8 cellular contexts compared by ENCODE assay signal in genomic region chr16:28821874-28822519, GRCh38. TPM values are rescaled to one million over a fixed set of nuclear protein-coding genes. Genes with fewer than 3 reads are reported as not detected.
DNase-seq lines count a peak whose midpoint lies in the region; ATAC-seq, FAIRE-seq and TF ChIP-seq lines count a peak whose summit lies in the region.

No MANE protein-coding gene starts in this region.

- no peaks in the 10 kb centered on the region for H3K27me3 ChIP-seq in pancreas

- H3K36me3 Mint-ChIP-seq in endothelial cell (ENCODE audit: low read depth, unreplicated experiment): peaks cover 21% of the 10 kb centered on the region

- H3K9me3 ChIP-seq in ES-I3 (ENCODE audit: control insufficient read depth, insufficient read depth, low read length): no peaks in the 10 kb centered on the region
- no peaks in the 10 kb centered on the region for H3K9me3 ChIP-seq in OCI-LY7 (ENCODE audit: low read length)
- H3K9me3 ChIP-seq in pancreas: no peaks in the 10 kb centered on the region

- whole genome bisulfite sequencing in pancreas, 2 donors: 10 to 19% methylated on average over 13 of the region's 13 CpGs

- peaks cover 45% of the 10 kb centered on the region for H3K79me2 ChIP-seq in OCI-LY7 (ENCODE audit: insufficient read depth, low read depth, low read length)

- H3K4me3 Mint-ChIP-seq in endothelial cell (ENCODE audit: unreplicated experiment): peak overlapping the region; percentile 95

- peak overlapping the region; percentile 90 for H3K27ac Mint-ChIP-seq in endothelial cell (ENCODE audit: unreplicated experiment)

- peak overlapping the region; percentile 97 for H3K4me3 ChIP-seq in OCI-LY7 (ENCODE audit: low read depth, low read length, poor library complexity, severe bottlenecking)
- H3K4me3 ChIP-seq in pancreas: peak overlapping the region; percentile 93 to 100 (median 98)

- H3K27me3 Mint-ChIP-seq in endothelial cell (ENCODE audit: unreplicated experiment): peaks cover 14% of the 10 kb centered on the region

- TSS peak; percentile 87 for BruUV-seq in OCI-LY7 (replicated peaks; lab: Mats Ljungman, UMichigan)

- no peaks in the 10 kb centered on the region for H3K9me2 ChIP-seq in OCI-LY7 (ENCODE audit: insufficient read depth, low read length)

- CTCF ChIA-PET in OCI-LY7 (lab: Charles Lee; ENCODE audit: unreplicated experiment): interaction anchor here (1.1 kb wide), 1 partner anchor 25 kb away, joined by 3 read pairs; no protein-coding TSS in a partner anchor

- H3K36me3 ChIP-seq in ES-I3 (ENCODE audit: insufficient read depth, low read length): peaks cover 20% of the 10 kb centered on the region
- H3K36me3 ChIP-seq in OCI-LY7 (ENCODE audit: insufficient read depth, low read length): peaks cover 42% of the 10 kb centered on the region
- peaks cover 0 to 16% (median 5%) of the 10 kb centered on the region in 3 donors for H3K36me3 ChIP-seq in pancreas

- H3K27ac ChIP-seq in OCI-LY7 (ENCODE audit: low read depth, low read length, poor library complexity, severe bottlenecking) (peak overlapping the region; percentile 95), pancreas (peak overlapping the region; percentile 98)

- peaks cover 10% of the 10 kb centered on the region for H3K4me1 Mint-ChIP-seq in endothelial cell (ENCODE audit: unreplicated experiment)

- no peak for FAIRE-seq in pancreas (lab: Jason Lieb, UNC)

- DNase-seq in OCI-LY7 (ENCODE audit: low spot score): peak; percentile 26
- DNase-seq in endothelial cell (ENCODE audit: low spot score): no peak
- DNase-seq in pancreas: no peak
- no peak for DNase-seq in SIG-M5 treated with dmso at 0.1 percent for 504 hours (lab: John Stamatoyannopoulos, UW; ENCODE audit: unreplicated experiment)
- no peak for DNase-seq in retina

- POLR2A ChIA-PET in OCI-LY7 (lab: Charles Lee): interaction anchor here (0.5 to 1.4 kb wide), 6 partner anchors 10 to 101 kb away, joined by 3 to 10 read pairs (median 4); partner anchors contain the start of gene TUFM

- peak overlapping the region; percentile 58; the same call in 1 of the 2 replicates for H2AFZ ChIP-seq in OCI-LY7 (ENCODE audit: low read length)

- ATAC-seq in pancreas (no peak), HG03108 (IDR thresholded peaks at IDR 0.05; ENCODE audit: unreplicated experiment) (no peak), HG02852 (IDR thresholded peaks at IDR 0.05; ENCODE audit: unreplicated experiment) (no peak)

- H3K9me3 Mint-ChIP-seq in endothelial cell (ENCODE audit: unreplicated experiment): no peaks in the 10 kb centered on the region

- H4K20me1 ChIP-seq in OCI-LY7 (ENCODE audit: insufficient read depth, low read length): peaks cover 26% of the 10 kb centered on the region

- TF ChIP-seq CTCF in OCI-LY7 (conservative IDR thresholded peaks at IDR 0.05; ENCODE audit: low read length): no peak; the same call in 1 of the 2 replicates
- TF ChIP-seq CTCF in endothelial cell (IDR thresholded peaks at IDR 0.05; ENCODE audit: unreplicated experiment): no peak
- TF ChIP-seq CTCF in pancreas (IDR thresholded peaks at IDR 0.05): no peak

- intact Hi-C loops in OCI-LY7 (cut with micrococcal nuclease; ENCODE audit: unreplicated experiment) (loop anchor here (5.0 kb wide), 1 partner anchor 330 kb away; the partner anchor contains the start of genes APOBR and CLN3), pancreas (cut with DNase I) (no loop called here)

- peak overlapping the region; percentile 95 for H3K4me2 ChIP-seq in OCI-LY7 (ENCODE audit: low read length)

- H3K9ac ChIP-seq in ES-I3 (ENCODE audit: low read depth, low read length): peak overlapping the region; percentile 87

- H3K4me1 ChIP-seq in ES-I3 (ENCODE audit: insufficient read depth, low read length) (peaks cover 6% of the 10 kb centered on the region; the same call in 1 of the 2 replicates), OCI-LY7 (ENCODE audit: insufficient read depth, low read length, poor library complexity, severe bottlenecking) (peaks cover 24% of the 10 kb centered on the region), pancreas (peaks cover 0 to 21% (median 20%) of the 10 kb centered on the region in 3 donors)

RNA-seq across cellular contexts. Expression of gene ATXN2L, which starts 0.8 kb away (rescaled TPM):
- 108 and 109 TPM in 2 replicates for total RNA-seq in OCI-LY7 (2014; rRNA removed; shearing (Covaris generic))
- total RNA-seq in OCI-LY7 (2022) (451 and 487 TPM in 2 replicates), endothelial cell (ENCODE audit: unreplicated experiment) (184 TPM), pancreas (10 to 100 TPM; 40.3 to 82.1 (median 54.6) TPM)
- polyA plus RNA-seq in pancreas: 100 to 1,000 TPM in 1 of 2 donors, 10 to 100 TPM in 1; 65.3 to 116 TPM

RNA-seq across cellular contexts. Expression of gene TUFM, which starts 24.2 kb away (rescaled TPM):
- 160 and 184 TPM in 2 replicates for total RNA-seq in OCI-LY7 (2014; rRNA removed; shearing (Covaris generic))
- total RNA-seq in OCI-LY7 (2022) (176 and 211 TPM in 2 replicates), endothelial cell (ENCODE audit: unreplicated experiment) (173 TPM), pancreas (100 to 1,000 TPM in 1 of 6 donors, 10 to 100 TPM in 5; 71.9 to 100 (median 88.8) TPM)
- 100 to 1,000 TPM; 145 to 181 TPM for polyA plus RNA-seq in pancreas

RNA-seq across cellular contexts. Expression of gene SH2B1, which starts 41.6 kb away (rescaled TPM):
- 29.8 and 59.8 TPM in 2 replicates for total RNA-seq in OCI-LY7 (2014; rRNA removed; shearing (Covaris generic))
- total RNA-seq in OCI-LY7 (2022) (76.5 and 92.9 TPM in 2 replicates), endothelial cell (ENCODE audit: unreplicated experiment) (46.9 TPM), pancreas (10 to 100 TPM; 21.6 to 39.5 (median 24.5) TPM)
- 10 to 100 TPM; 66.2 to 81.6 TPM for polyA plus RNA-seq in pancreas

RNA-seq across cellular contexts. Expression of gene ATP2A1, which starts 56.3 kb away (rescaled TPM):
- total RNA-seq in OCI-LY7 (2014; rRNA removed; shearing (Covaris generic)): 1.0 and 5.0 TPM in 2 replicates
- total RNA-seq in OCI-LY7 (2022) (4.4 and 5.0 TPM in 2 replicates), endothelial cell (ENCODE audit: unreplicated experiment) (1.9 TPM), pancreas (under 1 TPM in 4 of 6 donors, not detected in 2; 0.20 to 0.42 (median 0.27) TPM)
- under 1 TPM; 0.49 to 0.84 TPM for polyA plus RNA-seq in pancreas
